Comparison of ENCODE assay signal across 1 cellular context in genomic region chr9:93956183-93956784, GRCh38.
TF ChIP-seq lines count a peak whose summit lies in the region.

No MANE protein-coding gene starts in this region.

TF ChIP-seq in SK-N-SH, 30 proteins besides CTCF, POLR2A, EP300 and RAD21 (continued from another document):
- no peak for TF ChIP-seq TEAD4 (IDR thresholded peaks at IDR 0.05; ENCODE audit: borderline replicate concordance, insufficient read depth)
